In the genomic region with DNA sequence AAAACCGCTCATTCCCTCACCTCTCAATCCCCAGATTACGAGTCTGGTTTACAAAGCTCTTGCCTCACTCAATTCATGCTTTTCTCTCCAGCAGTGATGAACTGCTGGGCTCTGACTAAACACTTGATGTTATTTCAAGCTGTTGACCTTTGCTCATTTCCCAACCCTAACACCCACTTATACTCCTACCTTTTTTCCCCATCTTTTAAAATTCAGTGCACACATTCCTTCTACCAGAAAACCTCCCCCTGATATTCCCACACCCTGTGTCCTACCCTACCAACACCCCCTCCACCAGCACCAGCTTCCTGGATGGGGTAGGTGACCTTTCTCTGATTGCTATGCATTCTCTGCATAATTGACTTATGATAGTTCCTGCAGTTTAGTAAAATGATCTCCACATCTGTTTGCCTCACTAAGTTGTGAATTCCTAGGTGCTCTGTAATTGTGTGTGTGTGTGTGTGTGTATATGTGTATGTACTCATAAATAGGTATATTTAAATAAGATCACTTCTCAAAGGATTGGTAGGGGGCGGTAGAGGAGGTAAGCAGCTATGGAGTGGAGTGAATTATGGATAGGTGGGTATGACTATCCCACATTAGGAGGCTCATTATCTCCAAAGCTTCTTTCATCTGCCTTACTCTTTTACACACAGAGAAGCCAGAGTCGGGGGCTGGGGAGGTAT, we compare ENCODE assay signal across 1 cellular context.
TF ChIP-seq lines count a peak whose summit lies in the region.

No MANE protein-coding gene starts in this region.

TF ChIP-seq in HepG2, 621 proteins besides CTCF, POLR2A, EP300 and RAD21 (continued from another document and continues in another):
- TF ChIP-seq, protein P1, sequence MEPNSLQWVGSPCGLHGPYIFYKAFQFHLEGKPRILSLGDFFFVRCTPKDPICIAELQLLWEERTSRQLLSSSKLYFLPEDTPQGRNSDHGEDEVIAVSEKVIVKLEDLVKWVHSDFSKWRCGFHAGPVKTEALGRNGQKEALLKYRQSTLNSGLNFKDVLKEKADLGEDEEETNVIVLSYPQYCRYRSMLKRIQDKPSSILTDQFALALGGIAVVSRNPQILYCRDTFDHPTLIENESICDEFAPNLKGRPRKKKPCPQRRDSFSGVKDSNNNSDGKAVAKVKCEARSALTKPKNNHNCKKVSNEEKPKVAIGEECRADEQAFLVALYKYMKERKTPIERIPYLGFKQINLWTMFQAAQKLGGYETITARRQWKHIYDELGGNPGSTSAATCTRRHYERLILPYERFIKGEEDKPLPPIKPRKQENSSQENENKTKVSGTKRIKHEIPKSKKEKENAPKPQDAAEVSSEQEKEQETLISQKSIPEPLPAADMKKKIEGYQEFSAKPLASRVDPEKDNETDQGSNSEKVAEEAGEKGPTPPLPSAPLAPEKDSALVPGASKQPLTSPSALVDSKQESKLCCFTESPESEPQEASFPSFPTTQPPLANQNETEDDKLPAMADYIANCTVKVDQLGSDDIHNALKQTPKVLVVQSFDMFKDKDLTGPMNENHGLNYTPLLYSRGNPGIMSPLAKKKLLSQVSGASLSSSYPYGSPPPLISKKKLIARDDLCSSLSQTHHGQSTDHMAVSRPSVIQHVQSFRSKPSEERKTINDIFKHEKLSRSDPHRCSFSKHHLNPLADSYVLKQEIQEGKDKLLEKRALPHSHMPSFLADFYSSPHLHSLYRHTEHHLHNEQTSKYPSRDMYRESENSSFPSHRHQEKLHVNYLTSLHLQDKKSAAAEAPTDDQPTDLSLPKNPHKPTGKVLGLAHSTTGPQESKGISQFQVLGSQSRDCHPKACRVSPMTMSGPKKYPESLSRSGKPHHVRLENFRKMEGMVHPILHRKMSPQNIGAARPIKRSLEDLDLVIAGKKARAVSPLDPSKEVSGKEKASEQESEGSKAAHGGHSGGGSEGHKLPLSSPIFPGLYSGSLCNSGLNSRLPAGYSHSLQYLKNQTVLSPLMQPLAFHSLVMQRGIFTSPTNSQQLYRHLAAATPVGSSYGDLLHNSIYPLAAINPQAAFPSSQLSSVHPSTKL (CRISPR knock-in tag; IDR thresholded peaks at IDR 0.05), result peak; percentile 65; the same call in 1 of the 2 replicates
- TF ChIP-seq TEAD3 (CRISPR knock-in tag; optimal IDR thresholded peaks at IDR 0.05; ENCODE audit: borderline replicate concordance), result peak; percentile 41
- no peak for TF ChIP-seq ZNF550 (CRISPR knock-in tag; IDR thresholded peaks at IDR 0.05; ENCODE audit: borderline replicate concordance)
- TF ChIP-seq POLR2AphosphoS5 (IDR thresholded peaks at IDR 0.05; ENCODE audit: low read depth, low read length), result peak; percentile 50
- TF ChIP-seq, protein P2, sequence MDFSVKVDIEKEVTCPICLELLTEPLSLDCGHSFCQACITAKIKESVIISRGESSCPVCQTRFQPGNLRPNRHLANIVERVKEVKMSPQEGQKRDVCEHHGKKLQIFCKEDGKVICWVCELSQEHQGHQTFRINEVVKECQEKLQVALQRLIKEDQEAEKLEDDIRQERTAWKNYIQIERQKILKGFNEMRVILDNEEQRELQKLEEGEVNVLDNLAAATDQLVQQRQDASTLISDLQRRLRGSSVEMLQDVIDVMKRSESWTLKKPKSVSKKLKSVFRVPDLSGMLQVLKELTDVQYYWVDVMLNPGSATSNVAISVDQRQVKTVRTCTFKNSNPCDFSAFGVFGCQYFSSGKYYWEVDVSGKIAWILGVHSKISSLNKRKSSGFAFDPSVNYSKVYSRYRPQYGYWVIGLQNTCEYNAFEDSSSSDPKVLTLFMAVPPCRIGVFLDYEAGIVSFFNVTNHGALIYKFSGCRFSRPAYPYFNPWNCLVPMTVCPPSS (IDR thresholded peaks at IDR 0.05), result no peak
- TF ChIP-seq, protein P3, sequence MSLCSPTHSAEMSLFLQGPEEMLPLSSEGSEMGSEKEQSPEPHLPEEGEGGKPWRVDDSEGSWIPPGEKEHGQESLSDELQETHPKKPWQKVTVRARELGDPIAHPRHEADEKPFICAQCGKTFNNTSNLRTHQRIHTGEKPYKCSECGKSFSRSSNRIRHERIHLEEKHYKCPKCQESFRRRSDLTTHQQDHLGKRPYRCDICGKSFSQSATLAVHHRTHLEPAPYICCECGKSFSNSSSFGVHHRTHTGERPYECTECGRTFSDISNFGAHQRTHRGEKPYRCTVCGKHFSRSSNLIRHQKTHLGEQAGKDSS (CRISPR knock-in tag; IDR thresholded peaks at IDR 0.05; ENCODE audit: borderline replicate concordance, low read depth), result no peak
- no peak for TF ChIP-seq ZNF619 (CRISPR knock-in tag; IDR thresholded peaks at IDR 0.05)
- no peak for TF ChIP-seq TEAD2 (CRISPR knock-in tag; IDR thresholded peaks at IDR 0.05)
- TF ChIP-seq, protein P4, sequence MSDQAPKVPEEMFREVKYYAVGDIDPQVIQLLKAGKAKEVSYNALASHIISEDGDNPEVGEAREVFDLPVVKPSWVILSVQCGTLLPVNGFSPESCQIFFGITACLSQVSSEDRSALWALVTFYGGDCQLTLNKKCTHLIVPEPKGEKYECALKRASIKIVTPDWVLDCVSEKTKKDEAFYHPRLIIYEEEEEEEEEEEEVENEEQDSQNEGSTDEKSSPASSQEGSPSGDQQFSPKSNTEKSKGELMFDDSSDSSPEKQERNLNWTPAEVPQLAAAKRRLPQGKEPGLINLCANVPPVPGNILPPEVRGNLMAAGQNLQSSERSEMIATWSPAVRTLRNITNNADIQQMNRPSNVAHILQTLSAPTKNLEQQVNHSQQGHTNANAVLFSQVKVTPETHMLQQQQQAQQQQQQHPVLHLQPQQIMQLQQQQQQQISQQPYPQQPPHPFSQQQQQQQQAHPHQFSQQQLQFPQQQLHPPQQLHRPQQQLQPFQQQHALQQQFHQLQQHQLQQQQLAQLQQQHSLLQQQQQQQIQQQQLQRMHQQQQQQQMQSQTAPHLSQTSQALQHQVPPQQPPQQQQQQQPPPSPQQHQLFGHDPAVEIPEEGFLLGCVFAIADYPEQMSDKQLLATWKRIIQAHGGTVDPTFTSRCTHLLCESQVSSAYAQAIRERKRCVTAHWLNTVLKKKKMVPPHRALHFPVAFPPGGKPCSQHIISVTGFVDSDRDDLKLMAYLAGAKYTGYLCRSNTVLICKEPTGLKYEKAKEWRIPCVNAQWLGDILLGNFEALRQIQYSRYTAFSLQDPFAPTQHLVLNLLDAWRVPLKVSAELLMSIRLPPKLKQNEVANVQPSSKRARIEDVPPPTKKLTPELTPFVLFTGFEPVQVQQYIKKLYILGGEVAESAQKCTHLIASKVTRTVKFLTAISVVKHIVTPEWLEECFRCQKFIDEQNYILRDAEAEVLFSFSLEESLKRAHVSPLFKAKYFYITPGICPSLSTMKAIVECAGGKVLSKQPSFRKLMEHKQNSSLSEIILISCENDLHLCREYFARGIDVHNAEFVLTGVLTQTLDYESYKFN (CRISPR knock-in tag; conservative IDR thresholded peaks at IDR 0.05), result peak; percentile 53
- TF ChIP-seq, protein P5, sequence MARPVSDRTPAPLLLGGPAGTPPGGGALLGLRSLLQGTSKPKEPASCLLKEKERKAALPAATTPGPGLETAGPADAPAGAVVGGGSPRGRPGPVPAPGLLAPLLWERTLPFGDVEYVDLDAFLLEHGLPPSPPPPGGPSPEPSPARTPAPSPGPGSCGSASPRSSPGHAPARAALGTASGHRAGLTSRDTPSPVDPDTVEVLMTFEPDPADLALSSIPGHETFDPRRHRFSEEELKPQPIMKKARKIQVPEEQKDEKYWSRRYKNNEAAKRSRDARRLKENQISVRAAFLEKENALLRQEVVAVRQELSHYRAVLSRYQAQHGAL (CRISPR knock-in tag; IDR thresholded peaks at IDR 0.05; ENCODE audit: not compliant biosample characterization), result no peak
- TF ChIP-seq NFE2L2 (IDR thresholded peaks at IDR 0.05; ENCODE audit: low read length), result no peak
- TF ChIP-seq, protein P6, sequence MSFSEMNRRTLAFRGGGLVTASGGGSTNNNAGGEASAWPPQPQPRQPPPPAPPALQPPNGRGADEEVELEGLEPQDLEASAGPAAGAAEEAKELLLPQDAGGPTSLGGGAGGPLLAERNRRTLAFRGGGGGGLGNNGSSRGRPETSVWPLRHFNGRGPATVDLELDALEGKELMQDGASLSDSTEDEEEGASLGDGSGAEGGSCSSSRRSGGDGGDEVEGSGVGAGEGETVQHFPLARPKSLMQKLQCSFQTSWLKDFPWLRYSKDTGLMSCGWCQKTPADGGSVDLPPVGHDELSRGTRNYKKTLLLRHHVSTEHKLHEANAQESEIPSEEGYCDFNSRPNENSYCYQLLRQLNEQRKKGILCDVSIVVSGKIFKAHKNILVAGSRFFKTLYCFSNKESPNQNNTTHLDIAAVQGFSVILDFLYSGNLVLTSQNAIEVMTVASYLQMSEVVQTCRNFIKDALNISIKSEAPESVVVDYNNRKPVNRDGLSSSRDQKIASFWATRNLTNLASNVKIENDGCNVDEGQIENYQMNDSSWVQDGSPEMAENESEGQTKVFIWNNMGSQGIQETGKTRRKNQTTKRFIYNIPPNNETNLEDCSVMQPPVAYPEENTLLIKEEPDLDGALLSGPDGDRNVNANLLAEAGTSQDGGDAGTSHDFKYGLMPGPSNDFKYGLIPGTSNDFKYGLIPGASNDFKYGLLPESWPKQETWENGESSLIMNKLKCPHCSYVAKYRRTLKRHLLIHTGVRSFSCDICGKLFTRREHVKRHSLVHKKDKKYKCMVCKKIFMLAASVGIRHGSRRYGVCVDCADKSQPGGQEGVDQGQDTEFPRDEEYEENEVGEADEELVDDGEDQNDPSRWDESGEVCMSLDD (CRISPR knock-in tag; IDR thresholded peaks at IDR 0.05; ENCODE audit: borderline replicate concordance), result no peak
- peak; percentile 60; the same call in 1 of the 2 replicates for TF ChIP-seq CEBPB (IDR thresholded peaks at IDR 0.05; ENCODE audit: borderline replicate concordance, low read depth, low read length)
- TF ChIP-seq FOSL2 (CRISPR knock-in tag; IDR thresholded peaks at IDR 0.05), result peak; percentile 36
- no peak for TF ChIP-seq NR1H2 (CRISPR knock-in tag; IDR thresholded peaks at IDR 0.05; ENCODE audit: borderline replicate concordance, low read depth)
- TF ChIP-seq, protein P7, sequence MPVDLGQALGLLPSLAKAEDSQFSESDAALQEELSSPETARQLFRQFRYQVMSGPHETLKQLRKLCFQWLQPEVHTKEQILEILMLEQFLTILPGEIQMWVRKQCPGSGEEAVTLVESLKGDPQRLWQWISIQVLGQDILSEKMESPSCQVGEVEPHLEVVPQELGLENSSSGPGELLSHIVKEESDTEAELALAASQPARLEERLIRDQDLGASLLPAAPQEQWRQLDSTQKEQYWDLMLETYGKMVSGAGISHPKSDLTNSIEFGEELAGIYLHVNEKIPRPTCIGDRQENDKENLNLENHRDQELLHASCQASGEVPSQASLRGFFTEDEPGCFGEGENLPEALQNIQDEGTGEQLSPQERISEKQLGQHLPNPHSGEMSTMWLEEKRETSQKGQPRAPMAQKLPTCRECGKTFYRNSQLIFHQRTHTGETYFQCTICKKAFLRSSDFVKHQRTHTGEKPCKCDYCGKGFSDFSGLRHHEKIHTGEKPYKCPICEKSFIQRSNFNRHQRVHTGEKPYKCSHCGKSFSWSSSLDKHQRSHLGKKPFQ (CRISPR knock-in tag; IDR thresholded peaks at IDR 0.05; ENCODE audit: insufficient replicate concordance), result no peak
- no peak for TF ChIP-seq ZNF792 (CRISPR knock-in tag; IDR thresholded peaks at IDR 0.05)
- TF ChIP-seq HOXA9 (CRISPR knock-in tag; IDR thresholded peaks at IDR 0.05; ENCODE audit: borderline replicate concordance), result no peak
- no peak for TF ChIP-seq MYC (CRISPR knock-in tag; IDR thresholded peaks at IDR 0.05; ENCODE audit: borderline replicate concordance)
- no peak for TF ChIP-seq DNMT3B (CRISPR knock-in tag; conservative IDR thresholded peaks at IDR 0.05)
- TF ChIP-seq ARNTL (CRISPR knock-in tag; IDR thresholded peaks at IDR 0.05), result peak; percentile 21; the same call in 1 of the 2 replicates
- no peak for TF ChIP-seq ZNF607 (CRISPR knock-in tag; IDR thresholded peaks at IDR 0.05; ENCODE audit: borderline replicate concordance)
- TF ChIP-seq FOXA1 (IDR thresholded peaks at IDR 0.05), result no peak
- TF ChIP-seq FOXA1 (CRISPR knock-in tag; IDR thresholded peaks at IDR 0.05), result peak; percentile 56
- no peak for TF ChIP-seq ZNF556 (CRISPR knock-in tag; IDR thresholded peaks at IDR 0.05; ENCODE audit: borderline replicate concordance)
- TF ChIP-seq, protein P8, sequence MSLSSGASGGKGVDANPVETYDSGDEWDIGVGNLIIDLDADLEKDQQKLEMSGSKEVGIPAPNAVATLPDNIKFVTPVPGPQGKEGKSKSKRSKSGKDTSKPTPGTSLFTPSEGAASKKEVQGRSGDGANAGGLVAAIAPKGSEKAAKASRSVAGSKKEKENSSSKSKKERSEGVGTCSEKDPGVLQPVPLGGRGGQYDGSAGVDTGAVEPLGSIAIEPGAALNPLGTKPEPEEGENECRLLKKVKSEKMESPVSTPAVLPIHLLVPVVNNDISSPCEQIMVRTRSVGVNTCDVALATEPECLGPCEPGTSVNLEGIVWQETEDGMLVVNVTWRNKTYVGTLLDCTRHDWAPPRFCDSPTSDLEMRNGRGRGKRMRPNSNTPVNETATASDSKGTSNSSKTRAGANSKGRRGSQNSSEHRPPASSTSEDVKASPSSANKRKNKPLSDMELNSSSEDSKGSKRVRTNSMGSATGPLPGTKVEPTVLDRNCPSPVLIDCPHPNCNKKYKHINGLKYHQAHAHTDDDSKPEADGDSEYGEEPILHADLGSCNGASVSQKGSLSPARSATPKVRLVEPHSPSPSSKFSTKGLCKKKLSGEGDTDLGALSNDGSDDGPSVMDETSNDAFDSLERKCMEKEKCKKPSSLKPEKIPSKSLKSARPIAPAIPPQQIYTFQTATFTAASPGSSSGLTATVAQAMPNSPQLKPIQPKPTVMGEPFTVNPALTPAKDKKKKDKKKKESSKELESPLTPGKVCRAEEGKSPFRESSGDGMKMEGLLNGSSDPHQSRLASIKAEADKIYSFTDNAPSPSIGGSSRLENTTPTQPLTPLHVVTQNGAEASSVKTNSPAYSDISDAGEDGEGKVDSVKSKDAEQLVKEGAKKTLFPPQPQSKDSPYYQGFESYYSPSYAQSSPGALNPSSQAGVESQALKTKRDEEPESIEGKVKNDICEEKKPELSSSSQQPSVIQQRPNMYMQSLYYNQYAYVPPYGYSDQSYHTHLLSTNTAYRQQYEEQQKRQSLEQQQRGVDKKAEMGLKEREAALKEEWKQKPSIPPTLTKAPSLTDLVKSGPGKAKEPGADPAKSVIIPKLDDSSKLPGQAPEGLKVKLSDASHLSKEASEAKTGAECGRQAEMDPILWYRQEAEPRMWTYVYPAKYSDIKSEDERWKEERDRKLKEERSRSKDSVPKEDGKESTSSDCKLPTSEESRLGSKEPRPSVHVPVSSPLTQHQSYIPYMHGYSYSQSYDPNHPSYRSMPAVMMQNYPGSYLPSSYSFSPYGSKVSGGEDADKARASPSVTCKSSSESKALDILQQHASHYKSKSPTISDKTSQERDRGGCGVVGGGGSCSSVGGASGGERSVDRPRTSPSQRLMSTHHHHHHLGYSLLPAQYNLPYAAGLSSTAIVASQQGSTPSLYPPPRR (CRISPR knock-in tag; IDR thresholded peaks at IDR 0.05; ENCODE audit: borderline replicate concordance), result no peak
- TF ChIP-seq, protein P9, sequence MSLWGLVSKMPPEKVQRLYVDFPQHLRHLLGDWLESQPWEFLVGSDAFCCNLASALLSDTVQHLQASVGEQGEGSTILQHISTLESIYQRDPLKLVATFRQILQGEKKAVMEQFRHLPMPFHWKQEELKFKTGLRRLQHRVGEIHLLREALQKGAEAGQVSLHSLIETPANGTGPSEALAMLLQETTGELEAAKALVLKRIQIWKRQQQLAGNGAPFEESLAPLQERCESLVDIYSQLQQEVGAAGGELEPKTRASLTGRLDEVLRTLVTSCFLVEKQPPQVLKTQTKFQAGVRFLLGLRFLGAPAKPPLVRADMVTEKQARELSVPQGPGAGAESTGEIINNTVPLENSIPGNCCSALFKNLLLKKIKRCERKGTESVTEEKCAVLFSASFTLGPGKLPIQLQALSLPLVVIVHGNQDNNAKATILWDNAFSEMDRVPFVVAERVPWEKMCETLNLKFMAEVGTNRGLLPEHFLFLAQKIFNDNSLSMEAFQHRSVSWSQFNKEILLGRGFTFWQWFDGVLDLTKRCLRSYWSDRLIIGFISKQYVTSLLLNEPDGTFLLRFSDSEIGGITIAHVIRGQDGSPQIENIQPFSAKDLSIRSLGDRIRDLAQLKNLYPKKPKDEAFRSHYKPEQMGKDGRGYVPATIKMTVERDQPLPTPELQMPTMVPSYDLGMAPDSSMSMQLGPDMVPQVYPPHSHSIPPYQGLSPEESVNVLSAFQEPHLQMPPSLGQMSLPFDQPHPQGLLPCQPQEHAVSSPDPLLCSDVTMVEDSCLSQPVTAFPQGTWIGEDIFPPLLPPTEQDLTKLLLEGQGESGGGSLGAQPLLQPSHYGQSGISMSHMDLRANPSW (CRISPR knock-in tag; IDR thresholded peaks at IDR 0.05; ENCODE audit: borderline replicate concordance), result no peak
